29 cellular contexts compared by ENCODE assay signal in genomic region chr19:2230029-2230531, GRCh38. TPM values are rescaled to one million over a fixed set of nuclear protein-coding genes. Genes with fewer than 3 reads are reported as not detected.
DNase-seq lines count a peak whose midpoint lies in the region; ATAC-seq and TF ChIP-seq lines count a peak whose summit lies in the region.
"Had no signal": no experiment of that assay in that cellular context is flagged by ENCODE, and none has a peak within 500 bp of the region (broad histone marks: within the 10 kb centered on the region; RNA-seq: fewer than 3 reads in every experiment).

No MANE protein-coding gene starts in this region.

- H3K36me3 Mint-ChIP-seq in T-helper 17 cell (ENCODE audit: low read depth) (peaks cover 2% of the 10 kb centered on the region), neural crest cell (ENCODE audit: low read depth) (peaks cover 7% of the 10 kb centered on the region)
- H3K36me3 Mint-ChIP-seq: CD4-positive, CD25-positive, alpha-beta regulatory T cell had no signal

- H3K4me2 ChIP-seq in BLaER1 treated with 17β-estradiol and CSF1 and Interleukin-3, amounts not matched to agents 10 nM and 100 nM, result peak overlapping the region in 7 of 11 experiments; percentile 58 to 94 (median 80); a peak in 10 of 22 replicates

- no peaks in the 10 kb centered on the region for H3K27me3 Mint-ChIP-seq in T-helper 17 cell
- H3K27me3 Mint-ChIP-seq in neural crest cell (ENCODE audit: low read depth), result peaks cover 11% of the 10 kb centered on the region
- H3K27me3 Mint-ChIP-seq: CD4-positive, CD25-positive, alpha-beta regulatory T cell; naive thymus-derived CD4-positive, alpha-beta T cell; stimulated activated memory B cell treated with anti-CD40 and anti-IgM and Interleukin-4, amounts not matched to agents 10 μg/mL and 1 μg/mL and 100 μg/mL, for 72 hours had no signal

- H4K20me1 ChIP-seq in BLaER1 treated with 17β-estradiol and CSF1 and Interleukin-3, amounts not matched to agents 10 nM and 100 nM, result peaks cover 92 to 100% (median 99%) of the 10 kb centered on the region in 11 experiments

- no peak overlapping the region for H3K4me3 ChIP-seq in BLaER1 treated with 17β-estradiol and CSF1 and Interleukin-3, amounts not matched to agents 10 nM and 100 nM
- no peak overlapping the region for H3K4me3 ChIP-seq in HAP-1
- H3K4me3 ChIP-seq: GM12878, ovary, testis had no signal

- H3K27ac Mint-ChIP-seq in T-helper 17 cell (peak overlapping the region; percentile 37), neural crest cell (ENCODE audit: unreplicated experiment) (no peak overlapping the region)
- H3K27ac Mint-ChIP-seq: CD4-positive, CD25-positive, alpha-beta regulatory T cell; stimulated activated memory B cell treated with anti-CD40 and anti-IgM and Interleukin-4, amounts not matched to agents 10 μg/mL and 1 μg/mL and 100 μg/mL, for 72 hours had no signal

- peak overlapping the region; percentile 96; the same call in 1 of the 2 replicates for H3K27ac ChIP-seq in 22Rv1
- H3K27ac ChIP-seq in BLaER1 treated with 17β-estradiol and CSF1 and Interleukin-3, amounts not matched to agents 10 nM and 100 nM, result peak overlapping the region in 1 of 11 experiments; percentile 55; a peak in 1 of 22 replicates
- H3K27ac ChIP-seq: ovary had no signal

- H3K4me1 ChIP-seq in BLaER1 treated with 17β-estradiol and CSF1 and Interleukin-3, amounts not matched to agents 10 nM and 100 nM, result peaks cover 49 to 100% (median 97%) of the 10 kb centered on the region in 10 experiments
- H3K4me1 ChIP-seq in HAP-1, result peaks cover 6% of the 10 kb centered on the region

- no peak for TF ChIP-seq CTCF in 22Rv1 (IDR thresholded peaks at IDR 0.05)
- TF ChIP-seq CTCF in neural crest cell (conservative IDR thresholded peaks at IDR 0.05), result no peak

- peaks cover 76 to 93% (median 88%) of the 10 kb centered on the region in 11 experiments for H3K36me3 ChIP-seq in BLaER1 treated with 17β-estradiol and CSF1 and Interleukin-3, amounts not matched to agents 10 nM and 100 nM
- peaks cover 82% of the 10 kb centered on the region for H3K36me3 ChIP-seq in HAP-1 (replicated peaks)
- H3K36me3 ChIP-seq: ovary had no signal

- H3K4me3 Mint-ChIP-seq in T-helper 17 cell (no peak overlapping the region), neural crest cell (peak overlapping the region; percentile 84)
- H3K4me3 Mint-ChIP-seq: naive thymus-derived CD4-positive, alpha-beta T cell; stimulated activated memory B cell treated with anti-CD40 and anti-IgM and Interleukin-4, amounts not matched to agents 10 μg/mL and 1 μg/mL and 100 μg/mL, for 72 hours had no signal

- ATAC-seq in T-helper 17 cell (no peak), GM18861 (IDR thresholded peaks at IDR 0.05; ENCODE audit: unreplicated experiment) (no peak), GM18511 (IDR thresholded peaks at IDR 0.05; ENCODE audit: unreplicated experiment) (no peak)
- ATAC-seq: GM12878; left ventricle myocardium superior; naive thymus-derived CD4-positive, alpha-beta T cell; stimulated activated memory B cell treated with anti-CD40 and anti-IgM and Interleukin-4, amounts not matched to agents 10 μg/mL and 1 μg/mL and 100 μg/mL, for 72 hours had no signal

- H3K27me3 ChIP-seq in BLaER1 treated with 17β-estradiol and CSF1 and Interleukin-3, amounts not matched to agents 10 nM and 100 nM, result no peaks in the 10 kb centered on the region
- H3K27me3 ChIP-seq in HAP-1 (ENCODE audit: low read depth), result no peaks in the 10 kb centered on the region
- H3K27me3 ChIP-seq: ovary, testis had no signal

- H3K4me1 Mint-ChIP-seq in T-helper 17 cell (peaks cover 14% of the 10 kb centered on the region), neural crest cell (peaks cover 8% of the 10 kb centered on the region)

- no peaks in the 10 kb centered on the region for H3K9me3 ChIP-seq in BLaER1 treated with 17β-estradiol and CSF1 and Interleukin-3, amounts not matched to agents 10 nM and 100 nM (replicated peaks in 1 of 11)
- no peaks in the 10 kb centered on the region for H3K9me3 ChIP-seq in T-helper 17 cell (ENCODE audit: control insufficient read depth, low read length, poor library complexity, severe bottlenecking)
- H3K9me3 ChIP-seq in HAP-1, result no peaks in the 10 kb centered on the region
- H3K9me3 ChIP-seq: ovary, testis had no signal

- no peaks in the 10 kb centered on the region for H3K9me3 Mint-ChIP-seq in neural crest cell
- H3K9me3 Mint-ChIP-seq: CD4-positive, CD25-positive, alpha-beta regulatory T cell; stimulated activated memory B cell treated with anti-CD40 and anti-IgM and Interleukin-4, amounts not matched to agents 10 μg/mL and 1 μg/mL and 100 μg/mL, for 72 hours had no signal

- in situ Hi-C loops in HAP-1 (cut with MboI; ENCODE audit: low sequenced_read_pairs), result no loop called here

- peak overlapping the region in 5 of 11 experiments; percentile 28 to 67 (median 57); a peak in 6 of 22 replicates for H3K9ac ChIP-seq in BLaER1 treated with 17β-estradiol and CSF1 and Interleukin-3, amounts not matched to agents 10 nM and 100 nM

- no peak for DNase-seq in T-helper 17 cell
- DNase-seq in neural crest cell (ENCODE audit: low read depth, low spot score), result no peak
- no peak for DNase-seq in HAP-1 (ENCODE audit: low spot score in 2 of 2)
- DNase-seq: activated CD4-positive, CD25-positive, alpha-beta regulatory T cell treated with anti-CD3 and anti-CD28 coated beads, Interleukin-2, amount 50 U/mL, for 72 hours; activated CD8-positive, alpha-beta memory T cell treated with anti-CD3 and anti-CD28 coated beads for 24 hours; CD4-positive, CD25-positive, alpha-beta regulatory T cell; DMS 273 treated with DMSO at 0.1 percent for 48 hours; EL; KG1; left ventricle myocardium superior; midbrain; MM.1S; naive thymus-derived CD4-positive, alpha-beta T cell; NCI-H446; NCI-H82; ovary; RPMI8226; stimulated activated CD4-positive, alpha-beta T cell treated with anti-CD3 and anti-CD28 coated beads, Interleukin-12 subunit alpha, Interleukin-12 subunit beta, amount 100 ng/mL, for 4 hours; stimulated activated CD4-positive, alpha-beta T cell treated with anti-CD3 and anti-CD28 coated beads, Interleukin-4, amount 100 ng/mL, for 1 hour had no signal

RNA-seq across cellular contexts. Expression of gene PLEKHJ1, which starts 6.0 kb away (rescaled TPM):
- total RNA-seq in T-helper 17 cell, result 10 to 100 TPM; 38.6 to 40.2 TPM
- total RNA-seq in neural crest cell, result 132 and 137 TPM in 2 replicates

RNA-seq across cellular contexts. Expression of gene SF3A2, which starts 6.5 kb away (rescaled TPM):
- total RNA-seq in T-helper 17 cell, result 100 to 1,000 TPM; 119 to 135 TPM
- total RNA-seq in neural crest cell, result 186 and 189 TPM in 2 replicates

RNA-seq across cellular contexts. Expression of gene AMH, which starts 19.0 kb away (rescaled TPM):
- total RNA-seq in T-helper 17 cell (1 to 10 TPM in 1 of 2 donors, under 1 TPM in 1; 0.50 to 2.7 TPM), neural crest cell (71.6 and 79.1 TPM in 2 replicates)

RNA-seq across cellular contexts. Expression of gene JSRP1, which starts 26.1 kb away (rescaled TPM):
- total RNA-seq in T-helper 17 cell, result 1 to 10 TPM in 1 of 2 donors, under 1 TPM in 1; 0.55 to 1.0 TPM
- 0.40 and 0.71 TPM in 2 replicates for total RNA-seq in neural crest cell
- total RNA-seq: left ventricle myocardium superior; T-helper 1 cell treated with Interleukin-12 subunit alpha and Interleukin-12 subunit beta and Interleukin-4 antibody, amounts not matched to agents 30 ng/mL and 1 ng/mL, for 36 hours had no signal

RNA-seq across cellular contexts. Expression of gene PEAK3, which starts 51.9 kb away (rescaled TPM):
- total RNA-seq in T-helper 17 cell (not detected), neural crest cell (not detected in 2 replicates)
- total RNA-seq: CD4-positive, CD25-positive, alpha-beta regulatory T cell; HT-29; SK-MEL-5 had no signal

Comparison
In these comparisons a context has a peak if more than half of its experiments do, and no peak if none do; other contexts are left out.
1. RNA of gene AMH, which starts 19.0 kb away (total RNA-seq): 71.6 to 79.1 TPM in neural crest cell; 0.50 to 2.7 TPM in T-helper 17 cell; every median in the first group is over 10 times any median in the second.